22 cellular contexts compared by ENCODE assay signal in the genomic region with DNA sequence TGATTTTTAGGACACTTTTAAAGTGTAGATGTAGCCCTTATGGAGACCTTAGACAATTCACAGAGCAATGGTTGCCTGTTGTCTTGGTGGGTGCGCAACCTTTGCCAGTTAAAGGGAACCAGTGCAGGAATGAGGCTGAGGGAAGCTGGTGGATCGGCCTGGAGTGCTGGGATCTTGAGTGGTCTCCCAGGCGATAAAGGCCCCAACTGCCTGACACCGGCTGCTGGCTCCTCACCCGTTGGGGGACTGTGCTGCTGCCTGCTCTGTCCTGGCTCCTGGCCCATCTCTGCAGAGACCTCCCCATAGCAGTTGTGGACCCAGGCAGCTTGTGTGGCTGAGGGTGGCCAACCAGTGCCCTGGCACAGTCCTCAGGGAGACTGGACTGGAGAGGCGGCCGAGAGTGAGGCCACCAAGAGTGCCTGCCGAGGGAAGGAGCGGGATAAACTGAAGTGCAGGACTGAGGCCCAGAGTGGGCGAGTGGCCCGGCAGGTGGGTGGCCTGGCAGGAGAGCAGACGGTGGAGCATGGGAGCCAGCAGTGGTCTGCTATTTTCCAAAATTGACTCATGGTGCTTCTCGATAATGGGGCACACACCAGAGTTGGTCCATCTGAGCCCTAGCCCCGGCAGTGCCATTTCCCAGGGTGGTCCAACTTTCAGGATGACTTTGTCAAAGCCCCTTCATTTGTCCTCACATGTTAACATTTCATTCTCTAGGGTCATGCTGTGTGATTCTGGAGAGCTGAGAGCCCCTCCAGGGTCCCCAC. TPM values are rescaled to one million over a fixed set of nuclear protein-coding genes. Genes with fewer than 3 reads are reported as not detected.
DNase-seq lines count a peak whose midpoint lies in the region; ATAC-seq, FAIRE-seq and TF ChIP-seq lines count a peak whose summit lies in the region.
"Had no signal": no experiment of that assay in that cellular context is flagged by ENCODE, and none has a peak within 500 bp of the region (broad histone marks: within the 10 kb centered on the region; RNA-seq: fewer than 3 reads in every experiment).

No MANE protein-coding gene starts in this region.

- H3K4me3 ChIP-seq in Panc1 (ENCODE audit: low read depth in 2 of 2, low read length in 2 of 2), result peak overlapping the region; percentile 81
- no peak overlapping the region for H3K4me3 ChIP-seq in H1 (ENCODE audit: extremely low read depth in 1 of 4, insufficient read depth in 2 of 4, low read depth in 3 of 4, low read length in 4 of 4)
- H3K4me3 ChIP-seq in muscle layer of duodenum (ENCODE audit: low read depth in 1 of 2, low read length in 2 of 2), result peak overlapping the region; percentile 35 to 69
- peak overlapping the region; percentile 6 to 65 (median 33) for H3K4me3 ChIP-seq in stomach
- H3K4me3 ChIP-seq: right atrium auricular region had no signal

- no peaks in the 10 kb centered on the region for H3K9me3 ChIP-seq in Panc1 (ENCODE audit: control insufficient read depth, insufficient read depth, low read depth, low read length)
- no peaks in the 10 kb centered on the region for H3K9me3 ChIP-seq in H1 (ENCODE audit: insufficient read depth in 2 of 2, low read depth in 1 of 2, low read length in 1 of 2)
- no peaks in the 10 kb centered on the region for H3K9me3 ChIP-seq in muscle layer of duodenum (ENCODE audit: control insufficient read depth in 1 of 2, low read length in 2 of 2)
- H3K9me3 ChIP-seq in stomach, result no peaks in the 10 kb centered on the region
- H3K9me3 ChIP-seq: right atrium auricular region, transverse colon had no signal

- no peaks in the 10 kb centered on the region for H3K79me2 ChIP-seq in H1 (ENCODE audit: control insufficient read depth in 1 of 2, insufficient read depth in 2 of 2, low read length in 2 of 2)

- H3K27me3 ChIP-seq in Panc1 (ENCODE audit: control insufficient read depth, insufficient read depth, low read length) (no peaks in the 10 kb centered on the region), H1 (replicated peaks in 1 of 4; ENCODE audit: control insufficient read depth in 3 of 4, extremely low read depth in 1 of 4, insufficient read depth in 3 of 4, low read length in 3 of 4) (peaks cover 16 to 52% (median 48%) of the 10 kb centered on the region in 4 experiments), muscle layer of duodenum (ENCODE audit: low read depth, low read length) (peaks cover 18% of the 10 kb centered on the region), stomach (peaks cover 9 to 91% (median 58%) of the 10 kb centered on the region in 3 donors)

- no peaks in the 10 kb centered on the region for H4K20me1 ChIP-seq in H1 (replicated peaks in 1 of 2; ENCODE audit: control insufficient read depth in 1 of 2, insufficient read depth in 2 of 2, low read length in 2 of 2)

- H2AK5ac ChIP-seq in H1 (ENCODE audit: low read depth, low read length), result no peak overlapping the region

- H3K4me2 ChIP-seq in H1 (ENCODE audit: insufficient read depth in 1 of 2, low read depth in 2 of 2, low read length in 2 of 2), result no peak overlapping the region

- H3K9ac ChIP-seq in H1 (replicated peaks in 1 of 4; ENCODE audit: extremely low read depth in 1 of 4, low read depth in 3 of 4, low read length in 3 of 4), result no peak overlapping the region

- no peak for ATAC-seq in Panc1
- ATAC-seq: activated CD8-positive, alpha-beta memory T cell treated with anti-CD3 and anti-CD28 coated beads, Interleukin-2, amount 10 ng/mL, durations not matched to agents 7 days and 5 days; stimulated activated naive CD8-positive, alpha-beta T cell treated with anti-CD3 and anti-CD28 coated beads, Interleukin-15, amount 100 ng/mL, for 72 hours had no signal

- peaks cover 8% of the 10 kb centered on the region for H3K36me3 ChIP-seq in Panc1 (ENCODE audit: control insufficient read depth, insufficient read depth, low read length)
- H3K36me3 ChIP-seq in H1 (ENCODE audit: control insufficient read depth in 2 of 4, insufficient read depth in 4 of 4, low read length in 3 of 4), result no peaks in the 10 kb centered on the region; a peak in 1 of 8 replicates
- no peaks in the 10 kb centered on the region for H3K36me3 ChIP-seq in muscle layer of duodenum (ENCODE audit: control insufficient read depth in 1 of 2, insufficient read depth in 2 of 2, low read length in 2 of 2)
- no peaks in the 10 kb centered on the region for H3K36me3 ChIP-seq in stomach
- H3K36me3 ChIP-seq: right atrium auricular region, transverse colon had no signal

- TF ChIP-seq POLR2A in H1 (IDR thresholded peaks at IDR 0.05; ENCODE audit: control extremely low read depth in 1 of 2, low read depth in 2 of 2, low read length in 2 of 2) (no peak), stomach (IDR thresholded peaks at IDR 0.05) (no peak)

- no peak for DNase-seq in Panc1 (ENCODE audit: low read depth, low spot score)
- DNase-seq in H1 (ENCODE audit: low read depth in 1 of 2, low spot score in 2 of 2), result no peak
- DNase-seq in stomach, result no peak
- DNase-seq in NCI-H345 (lab: John Stamatoyannopoulos, UW), result no peak
- no peak for DNase-seq in GM03348 (ENCODE audit: low spot score)
- DNase-seq in DMS 273 treated with DMSO at 0.1 percent for 48 hours (lab: John Stamatoyannopoulos, UW), result no peak
- no peak for DNase-seq in stimulated activated CD4-positive, alpha-beta T cell treated with anti-CD3 and anti-CD28 coated beads, Interleukin-1b, Interleukin-23, amount 100 ng/mL, for 48 hours
- DNase-seq: activated CD4-positive, alpha-beta T cell treated with anti-CD3 and anti-CD28 coated beads, Interleukin-2, amount 50 U/mL, for 1 hour; activated CD8-positive, alpha-beta memory T cell treated with anti-CD3 and anti-CD28 coated beads, Interleukin-2, amount 10 ng/mL, durations not matched to agents 7 days and 5 days; activated naive CD4-positive, alpha-beta T cell treated with anti-CD3 and anti-CD28 coated beads for 36 hours; caudate nucleus; CD4-positive, CD25-positive, alpha-beta regulatory T cell; head of caudate nucleus; NCI-H1417 treated with DMSO at 0.1 percent for 48 hours; NCI-H510A treated with DMSO at 0.1 percent for 48 hours; RPMI8226; stimulated activated naive CD8-positive, alpha-beta T cell treated with anti-CD3 and anti-CD28 coated beads, Interleukin-15, amount 100 ng/mL, for 72 hours; transverse colon had no signal

- no peak overlapping the region for H2BK12ac ChIP-seq in H1 (ENCODE audit: low read depth, low read length)

- H4K91ac ChIP-seq in H1 (replicated peaks; ENCODE audit: insufficient read length, low read length), result no peak overlapping the region

- CTCF ChIA-PET in Panc1 (lab: Charles Lee) (no interaction called here), H1 (lab: Charles Lee; ENCODE audit: partially characterized antibody) (interaction anchor here (0.6 to 5.3 kb wide), 8 partner anchors 13 to 201 kb away, joined by 3 to 33 read pairs (median 4); a partner anchor contains a TSS)

- H3K27ac ChIP-seq in Panc1 (ENCODE audit: low read length), result peak overlapping the region; percentile 84
- no peak overlapping the region for H3K27ac ChIP-seq in H1 (ENCODE audit: low read depth, low read length)
- no peak overlapping the region for H3K27ac ChIP-seq in muscle layer of duodenum (ENCODE audit: low read length)
- H3K27ac ChIP-seq in stomach, result peak overlapping the region in 1 of 5 donors; percentile 77
- H3K27ac ChIP-seq: right atrium auricular region had no signal

- H3K4ac ChIP-seq in H1 (replicated peaks; ENCODE audit: insufficient read length, low read depth, low read length), result no peak overlapping the region

- H4K5ac ChIP-seq in H1 (ENCODE audit: insufficient read length, low read depth, low read length), result no peak overlapping the region

- H2BK15ac ChIP-seq in H1 (ENCODE audit: low read length), result peak overlapping the region; percentile 72; the same call in 1 of the 2 replicates

- no peak for FAIRE-seq in H1 (lab: Jason Lieb, UNC)
- FAIRE-seq: endometrium had no signal

- H2BK20ac ChIP-seq in H1 (ENCODE audit: low read length), result no peak overlapping the region

- H2BK120ac ChIP-seq in H1 (replicated peaks; ENCODE audit: low read depth, low read length), result no peak overlapping the region

- H3K4me1 ChIP-seq in Panc1 (ENCODE audit: control insufficient read depth, insufficient read depth, low read length) (peaks cover 31% of the 10 kb centered on the region), H1 (replicated peaks in 1 of 4; ENCODE audit: control insufficient read depth in 3 of 4, insufficient read depth in 4 of 4, low read length in 3 of 4) (peaks cover 0 to 14% (median 9%) of the 10 kb centered on the region in 4 experiments; a peak in 5 of 7 replicates), muscle layer of duodenum (ENCODE audit: control insufficient read depth in 1 of 2, insufficient read depth in 2 of 2, low read length in 2 of 2) (peaks cover 0 to 10% of the 10 kb centered on the region in 2 donors), stomach (peaks cover 12 to 23% (median 18%) of the 10 kb centered on the region in 4 donors)

- BruUV-seq in Panc1 (replicated peaks; lab: Mats Ljungman, UMichigan), result no TSS peak

- no peaks in the 10 kb centered on the region for H3K79me1 ChIP-seq in H1 (ENCODE audit: low read depth, low read length)

- POLR2A ChIA-PET in Panc1 (lab: Charles Lee) (no interaction called here), H1 (lab: Charles Lee; ENCODE audit: partially characterized antibody) (no interaction called here)

- H2AFZ ChIP-seq in H1 (ENCODE audit: low read length), result no peak overlapping the region

- TF ChIP-seq EP300 in H1 (IDR thresholded peaks at IDR 0.05; ENCODE audit: borderline replicate concordance in 1 of 2, low read depth in 2 of 2, low read length in 2 of 2) (no peak), stomach (IDR thresholded peaks at IDR 0.05) (no peak)

- H3K56ac ChIP-seq in H1 (replicated peaks; ENCODE audit: insufficient read length, low read depth, low read length), result no peak overlapping the region

- H3K23me2 ChIP-seq in H1 (ENCODE audit: low read depth, low read length), result peaks cover 12% of the 10 kb centered on the region; the same call in 1 of the 2 replicates

- intact Hi-C loops in Panc1 (cut with micrococcal nuclease; ENCODE audit: unreplicated experiment) (no loop called here), stomach (cut with DNase I; ENCODE audit: low total_unique reads) (no loop called here)

- H4K8ac ChIP-seq in H1 (ENCODE audit: extremely low read depth, insufficient read depth, low read length), result no peak overlapping the region

- no peak overlapping the region for H3K14ac ChIP-seq in H1 (ENCODE audit: insufficient read length)

- 90% methylated on average over 14 of the region's 14 CpGs; no CpG with 5 or more reads in 1 of the 2 experiments for WGBS in H1 (ENCODE audit: extremely low coverage in 1 of 2, insufficient coverage in 1 of 2, insufficient read length in 1 of 2, insufficient replicate concordance in 2 of 2, low coverage in 1 of 2, low lambda C conversion rate in 2 of 2, missing lambda C conversion rate in 1 of 2), 2 experiments
- 82 to 89% (median 83%) methylated on average over 10 to 14 of the region's 14 CpGs for WGBS in stomach, 5 donors

- in situ Hi-C loops in Panc1 (cut with HindIII; ENCODE audit: low pct_unique_long_range_greater_than_20kb, low sequenced_read_pairs), result no loop called here

- TF ChIP-seq RAD21 in H1 (IDR thresholded peaks at IDR 0.05 in 1 of 2, conservative IDR thresholded peaks at IDR 0.05 in 1 of 2; ENCODE audit: low read depth in 2 of 2, low read length in 2 of 2), result no peak

- TF ChIP-seq CTCF in Panc1 (IDR thresholded peaks at IDR 0.05) (no peak), H1 (IDR thresholded peaks at IDR 0.05; ENCODE audit: control extremely low read depth in 1 of 3, insufficient read depth in 1 of 3, low read depth in 1 of 3, low read length in 3 of 3) (no peak), stomach (IDR thresholded peaks at IDR 0.05) (no peak)

- H2BK5ac ChIP-seq in H1 (ENCODE audit: low read depth, low read length), result no peak overlapping the region

- no peak overlapping the region for H3K18ac ChIP-seq in H1 (ENCODE audit: extremely low read depth, low read length)

- no peak overlapping the region for H3K23ac ChIP-seq in H1 (ENCODE audit: insufficient read length)

RNA-seq across cellular contexts. Expression of a gene that starts 2.1 kb away (rescaled TPM):
- total RNA-seq in Panc1 (2021; ENCODE audit: unreplicated experiment), result 143 TPM
- polyA plus RNA-seq in Panc1 (2012; ENCODE audit: insufficient read length), result 320 TPM
- 5.5 and 5.7 TPM in 2 replicates for total RNA-seq in H1 (2021; fragmentation: NEBNext Ultra II Directional; extraction: Animal tissue kit (Norgen Biotek cat#: 25700))
- 2.2 and 2.5 TPM in 2 replicates for polyA plus RNA-seq in H1 (2011; rRNA removed)
- polyA plus RNA-seq in H1 (2011; cell fraction: cytosol; rRNA removed), result 3.3 TPM
- polyA plus RNA-seq in H1 (2011; cell fraction: nucleus; rRNA removed), result 3.8 TPM
- polyA plus RNA-seq in H1 (2012, experiment 1 of 2), result 4.0 to 4.8 TPM (median 4.4 TPM) in 4 replicates
- polyA plus RNA-seq in H1 (2012, experiment 2 of 2), result 0.67 TPM
- polyA plus RNA-seq in H1 (2013, experiment 1 of 2), result 3.2 TPM
- 4.1 TPM for polyA plus RNA-seq in H1 (2013, experiment 2 of 2)
- 2.0 and 4.1 TPM in 2 replicates for polyA minus RNA-seq in H1 (2011; rRNA and poly(A)+ RNA removed)
- polyA minus RNA-seq in H1 (2011; cell fraction: cytosol; rRNA and poly(A)+ RNA removed), result 4.7 TPM
- polyA minus RNA-seq in H1 (2011; cell fraction: nucleus; rRNA and poly(A)+ RNA removed), result 6.1 TPM
- total RNA-seq in stomach, result 10 to 100 TPM in 3 of 5 donors, 1 to 10 TPM in 2; 3.5 to 58.9 (median 23.0) TPM
- 10 to 100 TPM in 2 of 3 donors, 1 to 10 TPM in 1; 9.4 to 87.2 (median 49.2) TPM for polyA plus RNA-seq in stomach
- total RNA-seq: activated CD8-positive, alpha-beta memory T cell treated with anti-CD3 and anti-CD28 coated beads, Interleukin-2, amount 10 ng/mL, durations not matched to agents 7 days and 5 days; activated naive CD4-positive, alpha-beta T cell treated with anti-CD3 and anti-CD28 coated beads for 36 hours; CD4-positive, CD25-positive, alpha-beta regulatory T cell; myocyte had no signal
- polyA plus RNA-seq: CD4-positive, CD25-positive, alpha-beta regulatory T cell had no signal

RNA-seq across cellular contexts. Expression of a gene that starts 37.4 kb away (rescaled TPM):
- total RNA-seq in Panc1 (2021; ENCODE audit: unreplicated experiment) (88.0 TPM), stomach (10 to 100 TPM in 3 of 5 donors, 1 to 10 TPM in 2; 5.5 to 73.3 (median 15.2) TPM)
- 55.0 TPM for polyA plus RNA-seq in Panc1 (2012; ENCODE audit: insufficient read length)
- total RNA-seq in H1 (2021; fragmentation: NEBNext Ultra II Directional; extraction: Animal tissue kit (Norgen Biotek cat#: 25700)), result 3.4 and 3.6 TPM in 2 replicates
- polyA plus RNA-seq in H1 (2011; rRNA removed) (1.2 and 1.9 TPM in 2 replicates), stomach (1 to 10 TPM; 2.3 to 5.5 (median 4.9) TPM)
- polyA plus RNA-seq in H1 (2011; cell fraction: cytosol; rRNA removed), result 1.2 TPM
- polyA plus RNA-seq in H1 (2011; cell fraction: nucleus; rRNA removed), result 3.1 TPM
- polyA plus RNA-seq in H1 (2012, experiment 1 of 2), result 1.8 to 2.6 TPM (median 1.9 TPM) in 4 replicates
- polyA plus RNA-seq in H1 (2012, experiment 2 of 2), result 0.97 TPM
- polyA plus RNA-seq in H1 (2013, experiment 1 of 2), result 1.5 TPM
- 1.3 TPM for polyA plus RNA-seq in H1 (2013, experiment 2 of 2)
- polyA minus RNA-seq in H1 (2011; rRNA and poly(A)+ RNA removed), result 1.5 and 2.1 TPM in 2 replicates
- polyA minus RNA-seq in H1 (2011; cell fraction: cytosol; rRNA and poly(A)+ RNA removed), result 2.3 TPM
- polyA minus RNA-seq in H1 (2011; cell fraction: nucleus; rRNA and poly(A)+ RNA removed), result 3.8 TPM

Comparison
In these comparisons a context has a peak if more than half of its experiments do, and no peak if none do; other contexts are left out.
1. H3K4me3 ChIP-seq: peak in Panc1 (2 of 2), muscle layer of duodenum (2 of 2) and stomach (4 of 4); none in H1 (0 of 4).